In the genomic region with DNA sequence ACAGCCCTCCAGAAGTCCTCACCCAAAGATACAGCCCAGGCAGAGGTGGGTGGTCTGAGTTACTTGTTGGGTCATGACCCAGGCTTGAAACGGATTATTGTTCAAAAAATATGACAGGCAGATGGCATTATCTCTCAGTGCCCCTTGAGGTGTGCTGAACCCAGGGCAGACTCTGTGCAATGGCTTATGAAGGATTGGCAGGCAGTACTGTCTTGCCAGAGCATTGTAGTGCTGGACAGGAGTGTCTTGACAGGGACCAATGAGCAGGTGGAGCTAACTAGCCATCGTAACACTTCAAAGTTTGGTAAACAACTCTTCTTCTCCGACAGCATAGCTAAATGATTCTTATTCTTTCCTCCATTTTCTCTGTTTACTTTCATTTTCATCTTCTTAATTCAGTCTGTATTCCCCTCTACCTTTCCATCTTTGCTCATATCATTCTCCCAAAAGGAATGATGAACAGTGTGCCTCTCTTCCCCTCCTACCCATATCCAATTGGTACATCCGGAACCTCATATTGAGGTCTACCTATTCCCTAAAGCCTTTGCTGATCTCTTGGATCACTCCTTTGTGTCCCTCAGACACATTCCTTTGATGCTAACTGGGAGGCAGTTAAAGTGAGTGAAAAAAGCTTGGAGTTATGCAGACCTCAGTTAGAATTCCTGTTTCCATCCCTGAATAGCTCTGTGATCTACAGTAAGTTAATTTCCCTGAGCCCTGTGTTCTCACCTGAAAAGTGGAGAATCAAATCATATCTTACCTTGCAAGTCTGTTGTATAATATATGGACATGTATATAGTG, we compare ENCODE assay signal across 12 cellular contexts. TPM values are rescaled to one million over a fixed set of nuclear protein-coding genes. Genes with fewer than 3 reads are reported as not detected.
DNase-seq lines count a peak whose midpoint lies in the region; ATAC-seq and TF ChIP-seq lines count a peak whose summit lies in the region.
"Had no signal": no experiment of that assay in that cellular context is flagged by ENCODE, and none has a peak within 500 bp of the region (broad histone marks: within the 10 kb centered on the region; RNA-seq: fewer than 3 reads in every experiment).

No MANE protein-coding gene starts in this region.

- H3K4me1 ChIP-seq in breast epithelium (no peaks in the 10 kb centered on the region), transverse colon (peaks cover 0 to 44% (median 17%) of the 10 kb centered on the region in 4 donors)

- intact Hi-C loops in MCF 10A (cut with micrococcal nuclease) (loop anchor here (5.0 to 10.0 kb wide), 3 partner anchors 93 to 880 kb away; partner anchors contain the start of genes NCK1 and STAG1), breast epithelium (cut with DNase I; ENCODE audit: low total_unique reads) (no loop called here), transverse colon (cut with DNase I; ENCODE audit: low total_unique reads) (no loop called here)

- H3K36me3 Mint-ChIP-seq in MCF 10A (ENCODE audit: insufficient read depth, unreplicated experiment) (peaks cover 52% of the 10 kb centered on the region), WTC11 (no peaks in the 10 kb centered on the region)

- BruUV-seq in MCF 10A (replicated peaks; lab: Mats Ljungman, UMichigan) = no TSS peak

- H3K27me3 ChIP-seq in breast epithelium (no peaks in the 10 kb centered on the region), transverse colon (no peaks in the 10 kb centered on the region)
- H3K27me3 ChIP-seq: esophagus muscularis mucosa, upper lobe of right lung had no signal

- peaks cover 53% of the 10 kb centered on the region for H3K4me1 Mint-ChIP-seq in MCF 10A (ENCODE audit: insufficient read depth, unreplicated experiment)
- peaks cover 26% of the 10 kb centered on the region for H3K4me1 Mint-ChIP-seq in WTC11

- no peak for TF ChIP-seq CTCF in MCF 10A (IDR thresholded peaks at IDR 0.05; ENCODE audit: unreplicated experiment)
- TF ChIP-seq CTCF in breast epithelium (IDR thresholded peaks at IDR 0.05) = no peak
- TF ChIP-seq CTCF in WTC11 (IDR thresholded peaks at IDR 0.05) = no peak
- TF ChIP-seq CTCF in transverse colon (IDR thresholded peaks at IDR 0.05) = no peak

- TF ChIP-seq POLR2A in breast epithelium (IDR thresholded peaks at IDR 0.05) (no peak), transverse colon (IDR thresholded peaks at IDR 0.05) (no peak)

- 63 to 76% methylated on average over 4 of the region's 4 CpGs for whole genome bisulfite sequencing in transverse colon (ENCODE audit: low coverage in 1 of 2), 2 donors

- H3K9me3 ChIP-seq in breast epithelium (no peaks in the 10 kb centered on the region), transverse colon (no peaks in the 10 kb centered on the region)
- H3K9me3 ChIP-seq: esophagus muscularis mucosa, upper lobe of right lung had no signal

- TF ChIP-seq EP300 in transverse colon (IDR thresholded peaks at IDR 0.05; ENCODE audit: low read depth) = no peak

- DNase-seq in MCF 10A (ENCODE audit: unreplicated experiment) = no peak
- DNase-seq in breast epithelium (ENCODE audit: low spot score in 2 of 2) = no peak
- no peak for DNase-seq in WTC11 (ENCODE audit: low spot score)
- DNase-seq in left lobe of liver (ENCODE audit: low spot score) = no peak
- DNase-seq in transverse colon = no peak
- DNase-seq in NCI-H2196 treated with DMSO at 0.1 percent for 48 hours (lab: John Stamatoyannopoulos, UW; ENCODE audit: unreplicated experiment) = no peak
- DNase-seq in NOMO-1 treated with dmso at 0.1 percent for 144 hours (lab: John Stamatoyannopoulos, UW; ENCODE audit: unreplicated experiment) = no peak
- no peak for DNase-seq in AG08396 (ENCODE audit: low spot score)
- DNase-seq: activated gamma-delta T cell treated with Interleukin-2 at 50 U/mL for 16 hours, NCI-H187, upper lobe of right lung had no signal

- H3K36me3 ChIP-seq in breast epithelium (no peaks in the 10 kb centered on the region), transverse colon (no peaks in the 10 kb centered on the region)
- H3K36me3 ChIP-seq: esophagus muscularis mucosa, upper lobe of right lung had no signal

- no peaks in the 10 kb centered on the region for H3K27me3 Mint-ChIP-seq in MCF 10A (ENCODE audit: insufficient read depth, unreplicated experiment)
- no peaks in the 10 kb centered on the region for H3K27me3 Mint-ChIP-seq in WTC11 (ENCODE audit: low read depth)

- H3K4me3 Mint-ChIP-seq in MCF 10A (ENCODE audit: unreplicated experiment) = no peak overlapping the region
- H3K4me3 Mint-ChIP-seq in WTC11 = no peak overlapping the region

- H3K9me3 Mint-ChIP-seq in MCF 10A (ENCODE audit: unreplicated experiment) = no peaks in the 10 kb centered on the region
- no peaks in the 10 kb centered on the region for H3K9me3 Mint-ChIP-seq in WTC11

- no peak overlapping the region for H3K27ac ChIP-seq in breast epithelium
- H3K27ac ChIP-seq in transverse colon = peak overlapping the region; percentile 31 to 73 (median 54)
- H3K27ac ChIP-seq: esophagus muscularis mucosa, upper lobe of right lung had no signal

- in situ Hi-C loops in transverse colon (cut with MboI; ENCODE audit: low pct_ligation_motif_present in 1 of 4, low pct_unique_long_range_greater_than_20kb in 1 of 4, low sequenced_read_pairs in 3 of 4) = no loop called here

- CTCF ChIA-PET in MCF 10A (lab: Yijun Ruan, JAX) = interaction anchor here (1.0 to 8.0 kb wide), 6 partner anchors 16 to 564 kb away, joined by 3 to 44 read pairs (median 4); partner anchors contain the start of gene STAG1
- CTCF ChIA-PET in WTC11 (lab: Charles Lee) = interaction anchor here (1.3 to 2.1 kb wide), 2 partner anchors 59 to 203 kb away, joined by 3 to 6 read pairs; partner anchors contain the start of gene STAG1

- POLR2A ChIA-PET in MCF 10A (lab: Yijun Ruan, JAX) = interaction anchor here (0.7 to 9.9 kb wide), 10 partner anchors 10 to 760 kb away, joined by 3 to 452 read pairs (median 8); partner anchors contain the start of gene NCK1
- POLR2A ChIA-PET in WTC11 (lab: Charles Lee) = interaction anchor here (0.6 kb wide), 1 partner anchor 761 kb away, joined by 4 read pairs; no protein-coding TSS in a partner anchor

- H3K27ac Mint-ChIP-seq in MCF 10A (ENCODE audit: low read depth, unreplicated experiment) = peak overlapping the region; percentile 75
- peak overlapping the region; percentile 54 for H3K27ac Mint-ChIP-seq in WTC11

- H3K4me3 ChIP-seq in breast epithelium = no peak overlapping the region
- H3K4me3 ChIP-seq in transverse colon = no peak overlapping the region
- H3K4me3 ChIP-seq: esophagus muscularis mucosa, upper lobe of right lung had no signal

- peak; percentile 43 for ATAC-seq in WTC11
- ATAC-seq in left lobe of liver = peak; percentile 4

TF ChIP-seq in WTC11, 78 proteins besides CTCF, POLR2A, EP300 and RAD21 (continues in another document):
- TF ChIP-seq, protein P1, sequence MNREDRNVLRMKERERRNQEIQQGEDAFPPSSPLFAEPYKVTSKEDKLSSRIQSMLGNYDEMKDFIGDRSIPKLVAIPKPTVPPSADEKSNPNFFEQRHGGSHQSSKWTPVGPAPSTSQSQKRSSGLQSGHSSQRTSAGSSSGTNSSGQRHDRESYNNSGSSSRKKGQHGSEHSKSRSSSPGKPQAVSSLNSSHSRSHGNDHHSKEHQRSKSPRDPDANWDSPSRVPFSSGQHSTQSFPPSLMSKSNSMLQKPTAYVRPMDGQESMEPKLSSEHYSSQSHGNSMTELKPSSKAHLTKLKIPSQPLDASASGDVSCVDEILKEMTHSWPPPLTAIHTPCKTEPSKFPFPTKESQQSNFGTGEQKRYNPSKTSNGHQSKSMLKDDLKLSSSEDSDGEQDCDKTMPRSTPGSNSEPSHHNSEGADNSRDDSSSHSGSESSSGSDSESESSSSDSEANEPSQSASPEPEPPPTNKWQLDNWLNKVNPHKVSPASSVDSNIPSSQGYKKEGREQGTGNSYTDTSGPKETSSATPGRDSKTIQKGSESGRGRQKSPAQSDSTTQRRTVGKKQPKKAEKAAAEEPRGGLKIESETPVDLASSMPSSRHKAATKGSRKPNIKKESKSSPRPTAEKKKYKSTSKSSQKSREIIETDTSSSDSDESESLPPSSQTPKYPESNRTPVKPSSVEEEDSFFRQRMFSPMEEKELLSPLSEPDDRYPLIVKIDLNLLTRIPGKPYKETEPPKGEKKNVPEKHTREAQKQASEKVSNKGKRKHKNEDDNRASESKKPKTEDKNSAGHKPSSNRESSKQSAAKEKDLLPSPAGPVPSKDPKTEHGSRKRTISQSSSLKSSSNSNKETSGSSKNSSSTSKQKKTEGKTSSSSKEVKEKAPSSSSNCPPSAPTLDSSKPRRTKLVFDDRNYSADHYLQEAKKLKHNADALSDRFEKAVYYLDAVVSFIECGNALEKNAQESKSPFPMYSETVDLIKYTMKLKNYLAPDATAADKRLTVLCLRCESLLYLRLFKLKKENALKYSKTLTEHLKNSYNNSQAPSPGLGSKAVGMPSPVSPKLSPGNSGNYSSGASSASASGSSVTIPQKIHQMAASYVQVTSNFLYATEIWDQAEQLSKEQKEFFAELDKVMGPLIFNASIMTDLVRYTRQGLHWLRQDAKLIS (CRISPR knock-in tag; IDR thresholded peaks at IDR 0.05; ENCODE audit: borderline replicate concordance) = no peak
- TF ChIP-seq, protein P2, sequence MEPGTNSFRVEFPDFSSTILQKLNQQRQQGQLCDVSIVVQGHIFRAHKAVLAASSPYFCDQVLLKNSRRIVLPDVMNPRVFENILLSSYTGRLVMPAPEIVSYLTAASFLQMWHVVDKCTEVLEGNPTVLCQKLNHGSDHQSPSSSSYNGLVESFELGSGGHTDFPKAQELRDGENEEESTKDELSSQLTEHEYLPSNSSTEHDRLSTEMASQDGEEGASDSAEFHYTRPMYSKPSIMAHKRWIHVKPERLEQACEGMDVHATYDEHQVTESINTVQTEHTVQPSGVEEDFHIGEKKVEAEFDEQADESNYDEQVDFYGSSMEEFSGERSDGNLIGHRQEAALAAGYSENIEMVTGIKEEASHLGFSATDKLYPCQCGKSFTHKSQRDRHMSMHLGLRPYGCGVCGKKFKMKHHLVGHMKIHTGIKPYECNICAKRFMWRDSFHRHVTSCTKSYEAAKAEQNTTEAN (CRISPR knock-in tag; IDR thresholded peaks at IDR 0.05) = no peak
- TF ChIP-seq HMGA2 (CRISPR knock-in tag; IDR thresholded peaks at IDR 0.05) (no peak), ZNF138 (CRISPR knock-in tag; conservative IDR thresholded peaks at IDR 0.05) (no peak), ZNF232 (CRISPR knock-in tag; IDR thresholded peaks at IDR 0.05) (no peak)

RNA-seq across cellular contexts. Expression of gene IL20RB, which starts 2.6 kb away (rescaled TPM):
- total RNA-seq in MCF 10A (2022) = 158 and 163 TPM in 2 replicates
- 1 to 10 TPM; 1.6 to 2.2 (median 1.6) TPM for total RNA-seq in breast epithelium
- total RNA-seq in WTC11 (2021) = 2.3 to 3.1 TPM (median 2.4 TPM) in 3 replicates
- 6.9 TPM for total RNA-seq in left lobe of liver
- 1 to 10 TPM in 2 of 4 donors, under 1 TPM in 1, not detected in 1; 0.27 to 1.8 (median 1.7) TPM for total RNA-seq in transverse colon

Comparison
In these comparisons a context has a peak if more than half of its experiments do, and no peak if none do; other contexts are left out.
1. RNA of gene IL20RB, which starts 2.6 kb away (total RNA-seq): 158 to 163 TPM in MCF 10A; 6.9 TPM in left lobe of liver (single experiment), 2.3 to 3.1 TPM in WTC11, 0.27 to 1.8 TPM in transverse colon and 1.6 to 2.2 TPM in breast epithelium; every median in the first group is over 10 times any median in the second.
2. H3K27ac ChIP-seq: peak in transverse colon (4 of 4); none in breast epithelium (0 of 2).